Comparison of ENCODE assay signal across 9 cellular contexts in genomic region chr10:851891-852290, GRCh38.
DNase-seq lines count a peak whose midpoint lies in the region; ATAC-seq and TF ChIP-seq lines count a peak whose summit lies in the region.
"Had no signal": no experiment of that assay in that cellular context is flagged by ENCODE, and none has a peak within 500 bp of the region (broad histone marks: within the 10 kb centered on the region; RNA-seq: fewer than 3 reads in every experiment).

No MANE protein-coding gene starts in this region.

- POLR2A ChIA-PET in activated CD4-positive, alpha-beta memory T cell treated with anti-CD3 and anti-CD28 coated beads, Interleukin-2, amount 10 ng/mL, durations not matched to agents 7 days and 5 days (lab: Charles Lee), result no interaction called here

- H3K4me3 ChIP-seq in GM12865 (ENCODE audit: low read depth, low read length), result peak overlapping the region; percentile 15; the same call in 1 of the 2 replicates

- ATAC-seq in GM19452 (IDR thresholded peaks at IDR 0.05; ENCODE audit: unreplicated experiment) (peak; percentile 88), HG03097 (IDR thresholded peaks at IDR 0.05; ENCODE audit: low FRiP score, unreplicated experiment) (peak; percentile 77)

- H3K9me3 Mint-ChIP-seq in activated CD4-positive, alpha-beta memory T cell treated with anti-CD3 and anti-CD28 coated beads, Interleukin-2, amount 10 ng/mL, durations not matched to agents 7 days and 5 days, result no peaks in the 10 kb centered on the region

- H3K4me1 Mint-ChIP-seq in activated CD4-positive, alpha-beta memory T cell treated with anti-CD3 and anti-CD28 coated beads, Interleukin-2, amount 10 ng/mL, durations not matched to agents 7 days and 5 days, result peaks cover 30% of the 10 kb centered on the region

- peak overlapping the region; percentile 16 for H3K27ac Mint-ChIP-seq in activated CD4-positive, alpha-beta memory T cell treated with anti-CD3 and anti-CD28 coated beads, Interleukin-2, amount 10 ng/mL, durations not matched to agents 7 days and 5 days

- H3K27me3 Mint-ChIP-seq in activated CD4-positive, alpha-beta memory T cell treated with anti-CD3 and anti-CD28 coated beads, Interleukin-2, amount 10 ng/mL, durations not matched to agents 7 days and 5 days, result no peaks in the 10 kb centered on the region

- no peak overlapping the region for H3K4me3 Mint-ChIP-seq in activated CD4-positive, alpha-beta memory T cell treated with anti-CD3 and anti-CD28 coated beads, Interleukin-2, amount 10 ng/mL, durations not matched to agents 7 days and 5 days

- TF ChIP-seq CTCF in GM12865 (IDR thresholded peaks at IDR 0.05; ENCODE audit: insufficient read depth, low read depth, low read length, missing control alignments), result no peak

- DNase-seq in GM12865 (ENCODE audit: low read depth), result peak; percentile 56
- no peak for DNase-seq in activated CD4-positive, alpha-beta memory T cell treated with anti-CD3 and anti-CD28 coated beads, Interleukin-2, amount 10 ng/mL, durations not matched to agents 7 days and 5 days
- no peak for DNase-seq in amniotic stem cell (lab: John Stamatoyannopoulos, UW)
- no peak for DNase-seq in NCI-H1436 treated with DMSO at 0.1 percent for 48 hours (lab: John Stamatoyannopoulos, UW)
- no peak for DNase-seq in NCI-H1417 treated with DMSO at 0.1 percent for 48 hours (lab: John Stamatoyannopoulos, UW)
- DNase-seq in NCI-H1105 (lab: John Stamatoyannopoulos, UW), result no peak
- DNase-seq: T1000 had no signal

- CTCF ChIA-PET in activated CD4-positive, alpha-beta memory T cell treated with anti-CD3 and anti-CD28 coated beads, Interleukin-2, amount 10 ng/mL, durations not matched to agents 7 days and 5 days (lab: Charles Lee), result no interaction called here

- peaks cover 80% of the 10 kb centered on the region for H3K36me3 Mint-ChIP-seq in activated CD4-positive, alpha-beta memory T cell treated with anti-CD3 and anti-CD28 coated beads, Interleukin-2, amount 10 ng/mL, durations not matched to agents 7 days and 5 days (ENCODE audit: low read depth)
